27 cellular contexts compared by ENCODE assay signal in genomic region chr9:16970321-16970720, GRCh38.
"Had no signal": no experiment of that assay in that cellular context is flagged by ENCODE, and none has a peak within 500 bp of the region (broad histone marks: within the 10 kb centered on the region; RNA-seq: fewer than 3 reads in every experiment).

No MANE protein-coding gene starts in this region.

- H3K27me3 ChIP-seq: adrenal gland, breast epithelium had no signal

- H3K4me1 ChIP-seq: adrenal gland, breast epithelium had no signal

- H3K27ac ChIP-seq: adrenal gland, breast epithelium, VCaP had no signal

- FAIRE-seq: TTC549 had no signal

- H3K4me3 ChIP-seq: adrenal gland, breast epithelium had no signal

- DNase-seq: activated CD4-positive, alpha-beta memory T cell treated with anti-CD3 and anti-CD28 coated beads, Interleukin-2, amount 10 ng/mL, durations not matched to agents 7 days and 5 days; activated CD4-positive, alpha-beta T cell treated with anti-CD3 and anti-CD28 coated beads for 36 hours; activated CD4-positive, alpha-beta T cell treated with anti-CD3 and anti-CD28 coated beads, Interleukin-2, amount 50 U/mL, for 1 hour; activated CD4-positive, CD25-positive, alpha-beta regulatory T cell; activated gamma-delta T cell treated with Interleukin-2 at 50 U/mL for 16 hours; activated naive CD4-positive, alpha-beta T cell treated with anti-CD3 and anti-CD28 coated beads, Interleukin-2, amount 10 ng/mL, durations not matched to agents 7 days and 5 days; activated naive CD8-positive, alpha-beta T cell treated with anti-CD3 and anti-CD28 coated beads for 36 hours; activated T-cell treated with anti-CD3 and anti-CD28 coated beads for 4 hours; activated T-cell treated with anti-CD3 and anti-CD28 coated beads, Interleukin-2, amount 50 U/mL, for 48 hours; adrenal gland; anterior cingulate cortex; caudate nucleus; Karpas-422; MM.1S; NCI-H1105; NCI-H1436; NCI-H1694 treated with DMSO at 0.1 percent for 48 hours; NCI-H2029 treated with DMSO at 0.1 percent for 48 hours; NCI-H446; NCI-H524; PC-3; SHP77 treated with DMSO at 0.1 percent for 48 hours; T-helper 17 cell; T-helper 9 cell had no signal

- H3K9me3 ChIP-seq: adrenal gland, breast epithelium had no signal

- H3K36me3 ChIP-seq: adrenal gland, breast epithelium had no signal
